16 cellular contexts compared by ENCODE assay signal in the genomic region with DNA sequence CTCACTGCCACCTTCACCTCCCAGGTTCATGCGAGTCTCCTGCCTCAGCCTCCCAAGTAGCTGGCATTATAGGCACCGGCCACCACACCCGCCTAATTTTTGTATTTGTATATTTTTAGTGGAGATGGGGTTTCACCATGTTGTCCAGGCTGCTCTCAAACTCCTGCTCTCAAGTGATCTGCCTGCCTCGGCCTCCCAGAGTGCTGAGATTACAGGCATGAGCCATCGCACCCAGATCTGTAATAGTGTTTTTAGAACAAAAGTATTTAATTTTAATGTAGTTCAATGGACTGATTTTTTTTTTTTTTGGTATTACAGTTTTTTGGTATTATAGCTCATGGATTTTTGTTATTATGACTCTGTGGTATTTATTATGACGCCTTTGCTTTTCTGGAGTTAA. TPM values are rescaled to one million over a fixed set of nuclear protein-coding genes. Genes with fewer than 3 reads are reported as not detected.
DNase-seq lines count a peak whose midpoint lies in the region; ATAC-seq and TF ChIP-seq lines count a peak whose summit lies in the region.
"Had no signal": no experiment of that assay in that cellular context is flagged by ENCODE, and none has a peak within 500 bp of the region (broad histone marks: within the 10 kb centered on the region; RNA-seq: fewer than 3 reads in every experiment).

No MANE protein-coding gene starts in this region.

- H3K27ac ChIP-seq in HEK293 (ENCODE audit: extremely low read depth, low read depth, low read length) (no peak overlapping the region), prostate gland (peak overlapping the region; percentile 96 to 98)
- H3K27ac ChIP-seq: BLaER1 had no signal

- H3K9me3 Mint-ChIP-seq in activated T-helper 17 cell treated with anti-CD3 and anti-CD28 coated beads, Interleukin-2, amount 50 U/mL, for 72 hours: no peaks in the 10 kb centered on the region
- H3K9me3 Mint-ChIP-seq in glutamatergic neuron (ENCODE audit: unreplicated experiment): peaks cover 9% of the 10 kb centered on the region
- H3K9me3 Mint-ChIP-seq in activated naive CD4-positive, alpha-beta T cell treated with anti-CD3 and anti-CD28 coated beads, Interleukin-2, amount 50 U/mL, for 72 hours: no peaks in the 10 kb centered on the region
- H3K9me3 Mint-ChIP-seq: CD8-positive, alpha-beta memory T cell had no signal

- no peak for ATAC-seq in activated T-helper 17 cell treated with anti-CD3 and anti-CD28 coated beads, Interleukin-2, amount 50 U/mL, for 72 hours (replicated peaks)
- ATAC-seq in activated naive CD4-positive, alpha-beta T cell treated with anti-CD3 and anti-CD28 coated beads, Interleukin-2, amount 50 U/mL, for 72 hours: no peak
- no peak for ATAC-seq in HG03280 (IDR thresholded peaks at IDR 0.05; ENCODE audit: unreplicated experiment)
- ATAC-seq: HCT116 had no signal

- TF ChIP-seq CTCF in HEK293 (tag by site-specific recombination; IDR thresholded peaks at IDR 0.05) (no peak), glutamatergic neuron (IDR thresholded peaks at IDR 0.05; ENCODE audit: partially characterized antibody, unreplicated experiment) (no peak), prostate gland (IDR thresholded peaks at IDR 0.05) (no peak)

- no peak overlapping the region for H3K4me3 ChIP-seq in HEK293 (ENCODE audit: low read depth, low read length)
- H3K4me3 ChIP-seq in prostate gland: no peak overlapping the region
- H3K4me3 ChIP-seq: BLaER1 had no signal

- CTCF ChIA-PET in HEK293 (lab: Yijun Ruan, JAX): interaction anchor here (0.6 to 1.3 kb wide), 3 partner anchors 36 to 449 kb away, joined by 3 to 6 read pairs (median 4); no protein-coding TSS in a partner anchor

- no peaks in the 10 kb centered on the region for H3K9me3 ChIP-seq in HEK293 (ENCODE audit: control insufficient read depth, insufficient read depth, low read depth, low read length)
- no peaks in the 10 kb centered on the region for H3K9me3 ChIP-seq in prostate gland
- H3K9me3 ChIP-seq: BLaER1, Caco-2 had no signal

- H3K36me3 Mint-ChIP-seq in activated T-helper 17 cell treated with anti-CD3 and anti-CD28 coated beads, Interleukin-2, amount 50 U/mL, for 72 hours (ENCODE audit: low read depth): no peaks in the 10 kb centered on the region
- no peaks in the 10 kb centered on the region for H3K36me3 Mint-ChIP-seq in glutamatergic neuron (ENCODE audit: unreplicated experiment)
- H3K36me3 Mint-ChIP-seq in activated naive CD4-positive, alpha-beta T cell treated with anti-CD3 and anti-CD28 coated beads, Interleukin-2, amount 50 U/mL, for 72 hours: no peaks in the 10 kb centered on the region

- H3K36me3 ChIP-seq in HEK293 (ENCODE audit: control insufficient read depth in 2 of 2, insufficient read depth in 1 of 2, low read length in 2 of 2) (peaks cover 0 to 35% of the 10 kb centered on the region in 2 experiments; a peak in 1 of 3 replicates), prostate gland (no peaks in the 10 kb centered on the region)
- H3K36me3 ChIP-seq: BLaER1 had no signal

- 87% methylated on average over 6 of the region's 6 CpGs for WGBS in prostate gland

- POLR2A ChIA-PET in HEK293 (lab: Yijun Ruan, JAX): interaction anchor here (0.6 kb wide), 2 partner anchors 26 to 1455 kb away, joined by 4 to 6 read pairs; no protein-coding TSS in a partner anchor

- DNase-seq in glutamatergic neuron: no peak
- no peak for DNase-seq in prostate gland (ENCODE audit: low spot score)
- DNase-seq in activated naive CD4-positive, alpha-beta T cell treated with anti-CD3 and anti-CD28 coated beads, Interleukin-2, amount 50 U/mL, for 72 hours (ENCODE audit: low spot score in 2 of 2): no peak
- no peak for DNase-seq in activated CD4-positive, CD25-positive, alpha-beta regulatory T cell (lab: John Stamatoyannopoulos, UW)
- no peak for DNase-seq in NCI-H526 (lab: John Stamatoyannopoulos, UW)
- DNase-seq: 8988T; AML-193; Caco-2; CD8-positive, alpha-beta memory T cell; DMS53; GF-D8 had no signal

- H3K4me3 Mint-ChIP-seq in activated T-helper 17 cell treated with anti-CD3 and anti-CD28 coated beads, Interleukin-2, amount 50 U/mL, for 72 hours: no peak overlapping the region
- peak overlapping the region; percentile 81 for H3K4me3 Mint-ChIP-seq in glutamatergic neuron (ENCODE audit: unreplicated experiment)

- intact Hi-C loops in prostate gland (cut with DNase I): no loop called here

- no peaks in the 10 kb centered on the region for H3K27me3 Mint-ChIP-seq in activated T-helper 17 cell treated with anti-CD3 and anti-CD28 coated beads, Interleukin-2, amount 50 U/mL, for 72 hours
- peaks cover 8% of the 10 kb centered on the region for H3K27me3 Mint-ChIP-seq in glutamatergic neuron (ENCODE audit: unreplicated experiment)
- H3K27me3 Mint-ChIP-seq: CD8-positive, alpha-beta memory T cell had no signal

- no peaks in the 10 kb centered on the region; the same call in 1 of the 2 replicates for H3K4me1 ChIP-seq in HEK293 (ENCODE audit: control insufficient read depth, insufficient read depth, low read length)
- peaks cover 84% of the 10 kb centered on the region for H3K4me1 ChIP-seq in prostate gland (replicated peaks)

- H3K27me3 ChIP-seq in prostate gland (replicated peaks; ENCODE audit: insufficient read depth): no peaks in the 10 kb centered on the region

- peak overlapping the region; percentile 79 for H3K27ac Mint-ChIP-seq in activated T-helper 17 cell treated with anti-CD3 and anti-CD28 coated beads, Interleukin-2, amount 50 U/mL, for 72 hours
- peak overlapping the region; percentile 84 for H3K27ac Mint-ChIP-seq in glutamatergic neuron (ENCODE audit: unreplicated experiment)
- no peak overlapping the region for H3K27ac Mint-ChIP-seq in activated naive CD4-positive, alpha-beta T cell treated with anti-CD3 and anti-CD28 coated beads, Interleukin-2, amount 50 U/mL, for 72 hours

- TF ChIP-seq POLR2A in prostate gland (IDR thresholded peaks at IDR 0.05): no peak

- no peaks in the 10 kb centered on the region for H3K4me1 Mint-ChIP-seq in activated T-helper 17 cell treated with anti-CD3 and anti-CD28 coated beads, Interleukin-2, amount 50 U/mL, for 72 hours
- H3K4me1 Mint-ChIP-seq in glutamatergic neuron (ENCODE audit: low read depth, unreplicated experiment): peaks cover 54% of the 10 kb centered on the region

TF ChIP-seq in HEK293, 187 proteins besides CTCF, POLR2A, EP300 and RAD21:
- TF ChIP-seq ZNF701 (tag by site-specific recombination; IDR thresholded peaks at IDR 0.05) (no peak), ZBTB17 (tag by site-specific recombination; IDR thresholded peaks at IDR 0.05) (peak; percentile 90)

RNA-seq across cellular contexts. Expression of a gene that starts 27.1 kb away (rescaled TPM):
- total RNA-seq in activated T-helper 17 cell treated with anti-CD3 and anti-CD28 coated beads, Interleukin-2, amount 50 U/mL, for 72 hours: 1 to 10 TPM; 4.6 to 4.8 TPM
- 252 TPM for total RNA-seq in glutamatergic neuron (ENCODE audit: unreplicated experiment)
- 100 to 1,000 TPM; 125 to 148 TPM for total RNA-seq in prostate gland
- 10 to 100 TPM in 1 of 2 donors, 1 to 10 TPM in 1; 6.2 to 13.2 TPM for total RNA-seq in activated naive CD4-positive, alpha-beta T cell treated with anti-CD3 and anti-CD28 coated beads, Interleukin-2, amount 50 U/mL, for 72 hours

Comparison
In these comparisons a context has a peak if more than half of its experiments do, and no peak if none do; other contexts are left out.
1. H3K27ac Mint-ChIP-seq: peak in activated T-helper 17 cell treated with anti-CD3 and anti-CD28 coated beads, Interleukin-2, amount 50 U/mL, for 72 hours (single experiment) and glutamatergic neuron (single experiment); none in activated naive CD4-positive, alpha-beta T cell treated with anti-CD3 and anti-CD28 coated beads, Interleukin-2, amount 50 U/mL, for 72 hours (0 of 2).
2. RNA of a gene that starts 27.1 kb away (total RNA-seq): 252 TPM in glutamatergic neuron (single experiment) and 125 to 148 TPM in prostate gland; 6.2 to 13.2 TPM in activated naive CD4-positive, alpha-beta T cell treated with anti-CD3 and anti-CD28 coated beads, Interleukin-2, amount 50 U/mL, for 72 hours and 4.6 to 4.8 TPM in activated T-helper 17 cell treated with anti-CD3 and anti-CD28 coated beads, Interleukin-2, amount 50 U/mL, for 72 hours; every median in the first group is over 4 times any median in the second.